Comparison of ENCODE assay signal across 1 cellular context in genomic region chr19:33771308-33772101, GRCh38.
TF ChIP-seq lines count a peak whose summit lies in the region.

No MANE protein-coding gene starts in this region.

TF ChIP-seq in HEK293, 187 proteins besides CTCF, POLR2A, EP300 and RAD21 (continued from another document and continues in another):
- TF ChIP-seq ZNF239 (tag by site-specific recombination; IDR thresholded peaks at IDR 0.05), result no peak
- peak; percentile 40; the same call in 1 of the 2 replicates for TF ChIP-seq KLF8 (tag by site-specific recombination; IDR thresholded peaks at IDR 0.05)
- TF ChIP-seq ZSCAN5A (tag by site-specific recombination; IDR thresholded peaks at IDR 0.05), result no peak
- TF ChIP-seq ZBTB17 (tag by site-specific recombination; IDR thresholded peaks at IDR 0.05), result peak; percentile 58
- no peak for TF ChIP-seq ZNF596 (tag by site-specific recombination; IDR thresholded peaks at IDR 0.05)
- no peak for TF ChIP-seq ZNF335 (tag by site-specific recombination; conservative IDR thresholded peaks at IDR 0.05)
- no peak for TF ChIP-seq SCRT1 (tag by site-specific recombination; IDR thresholded peaks at IDR 0.05; ENCODE audit: borderline replicate concordance)
- TF ChIP-seq ZBTB10 (tag by site-specific recombination; IDR thresholded peaks at IDR 0.05), result no peak
- no peak for TF ChIP-seq ZXDB (tag by site-specific recombination; IDR thresholded peaks at IDR 0.05)
- no peak for TF ChIP-seq ZNF580 (tag by site-specific recombination; IDR thresholded peaks at IDR 0.05)
- TF ChIP-seq WT1 (tag by site-specific recombination; IDR thresholded peaks at IDR 0.05), result no peak
- no peak for TF ChIP-seq ZNF48 (tag by site-specific recombination; IDR thresholded peaks at IDR 0.05)
- no peak for TF ChIP-seq YY2 (tag by site-specific recombination; IDR thresholded peaks at IDR 0.05)
- 0 out of 2 replicates have a peak, but pooled peaks have one; percentile 33 for TF ChIP-seq TSHZ1 (tag by site-specific recombination; IDR thresholded peaks at IDR 0.05; ENCODE audit: borderline replicate concordance)
- TF ChIP-seq ZNF837 (tag by site-specific recombination; IDR thresholded peaks at IDR 0.05), result no peak
- no peak for TF ChIP-seq ZNF18 (tag by site-specific recombination; IDR thresholded peaks at IDR 0.05)
- peak; percentile 60; the same call in 1 of the 2 replicates for TF ChIP-seq ZEB2 (tag by site-specific recombination; IDR thresholded peaks at IDR 0.05)
- TF ChIP-seq ZNF24 (tag by site-specific recombination; IDR thresholded peaks at IDR 0.05), result peak; percentile 66; the same call in 1 of the 2 replicates
- no peak for TF ChIP-seq ZNF488 (tag by site-specific recombination; IDR thresholded peaks at IDR 0.05)
- no peak for TF ChIP-seq ZNF560 (tag by site-specific recombination; IDR thresholded peaks at IDR 0.05; ENCODE audit: borderline replicate concordance)
- no peak for TF ChIP-seq ZNF23 (tag by site-specific recombination; IDR thresholded peaks at IDR 0.05; ENCODE audit: borderline replicate concordance)
- TF ChIP-seq ZNF2 (tag by site-specific recombination; IDR thresholded peaks at IDR 0.05), result peak; percentile 97
- TF ChIP-seq ZNF404 (tag by site-specific recombination; IDR thresholded peaks at IDR 0.05), result no peak
- TF ChIP-seq ZNF561 (tag by site-specific recombination; IDR thresholded peaks at IDR 0.05; ENCODE audit: borderline replicate concordance), result peak; percentile 93; the same call in 1 of the 2 replicates
- peak; percentile 92 for TF ChIP-seq GFI1B (tag by site-specific recombination; IDR thresholded peaks at IDR 0.05)
- no peak for TF ChIP-seq TCF7L2 (IDR thresholded peaks at IDR 0.05; ENCODE audit: borderline replicate concordance, low read depth, low read length)
- TF ChIP-seq ZNF426 (tag by site-specific recombination; IDR thresholded peaks at IDR 0.05), result no peak
- TF ChIP-seq ZNF785 (tag by site-specific recombination; IDR thresholded peaks at IDR 0.05), result no peak
- TF ChIP-seq ZNF558 (tag by site-specific recombination; IDR thresholded peaks at IDR 0.05), result no peak
- no peak for TF ChIP-seq ZNF133 (tag by site-specific recombination; IDR thresholded peaks at IDR 0.05)
- no peak for TF ChIP-seq ZNF324 (tag by site-specific recombination; IDR thresholded peaks at IDR 0.05)
- TF ChIP-seq ZBTB11 (tag by site-specific recombination; conservative IDR thresholded peaks at IDR 0.05; ENCODE audit: low read depth), result no peak
- no peak for TF ChIP-seq ZNF341 (tag by site-specific recombination; IDR thresholded peaks at IDR 0.05; ENCODE audit: low read depth)
- TF ChIP-seq ZNF433 (tag by site-specific recombination; IDR thresholded peaks at IDR 0.05; ENCODE audit: low read depth), result no peak
- TF ChIP-seq ZNF514 (tag by site-specific recombination; IDR thresholded peaks at IDR 0.05), result no peak
- no peak for TF ChIP-seq ZNF510 (tag by site-specific recombination; IDR thresholded peaks at IDR 0.05; ENCODE audit: insufficient replicate concordance)
- TF ChIP-seq ZNF366 (tag by site-specific recombination; conservative IDR thresholded peaks at IDR 0.05), result no peak
- 0 out of 2 replicates have a peak, but pooled peaks have one; percentile 17 for TF ChIP-seq REST (tag by site-specific recombination; IDR thresholded peaks at IDR 0.05)
- TF ChIP-seq REPIN1 (tag by site-specific recombination; IDR thresholded peaks at IDR 0.05; ENCODE audit: low read depth), result no peak
- TF ChIP-seq ZBTB48 (tag by site-specific recombination; IDR thresholded peaks at IDR 0.05), result 0 out of 2 replicates have a peak, but pooled peaks have one; percentile 13
- TF ChIP-seq ZNF548 (tag by site-specific recombination; IDR thresholded peaks at IDR 0.05), result no peak
- no peak for TF ChIP-seq ZNF214 (tag by site-specific recombination; IDR thresholded peaks at IDR 0.05; ENCODE audit: borderline replicate concordance)
- TF ChIP-seq ZNF585B (tag by site-specific recombination; IDR thresholded peaks at IDR 0.05), result no peak
- TF ChIP-seq SCRT2 (tag by site-specific recombination; IDR thresholded peaks at IDR 0.05), result no peak
- TF ChIP-seq ZNF654 (tag by site-specific recombination; IDR thresholded peaks at IDR 0.05; ENCODE audit: low read depth), result peak; percentile 100
- peak; percentile 92 for TF ChIP-seq BCL11B (tag by site-specific recombination; IDR thresholded peaks at IDR 0.05; ENCODE audit: low read depth)
- TF ChIP-seq ZNF704 (tag by site-specific recombination; IDR thresholded peaks at IDR 0.05), result no peak
- no peak for TF ChIP-seq ZNF776 (tag by site-specific recombination; IDR thresholded peaks at IDR 0.05; ENCODE audit: borderline replicate concordance)
- TF ChIP-seq GLI2 (tag by site-specific recombination; IDR thresholded peaks at IDR 0.05; ENCODE audit: borderline replicate concordance, low read depth), result no peak
